Comparison of ENCODE assay signal across 12 cellular contexts in genomic region chr17:16247589-16247984, GRCh38. TPM values are rescaled to one million over a fixed set of nuclear protein-coding genes. Genes with fewer than 3 reads are reported as not detected.
A peak's percentile ranks its signal among the peaks of the same experiment; 100 is the strongest.
DNase-seq lines count a peak whose midpoint lies in the region; ATAC-seq and TF ChIP-seq lines count a peak whose summit lies in the region.
"Had no signal": no experiment of that assay in that cellular context is flagged by ENCODE, and none has a peak within 500 bp of the region (broad histone marks: within the 10 kb centered on the region; RNA-seq: fewer than 3 reads in every experiment).

No MANE protein-coding gene starts in this region.

- H3K4me1 Mint-ChIP-seq in T-cell: peaks cover 0 to 8% (median 6%) of the 10 kb centered on the region in 3 donors
- peaks cover 12% of the 10 kb centered on the region for H3K4me1 Mint-ChIP-seq in GM23338

- H3K4me3 ChIP-seq in Peyer's patch: peak overlapping the region in 1 of 4 donors; percentile 11
- peak overlapping the region; percentile 23 to 33 for H3K4me3 ChIP-seq in duodenal mucosa (ENCODE audit: low read depth in 1 of 2, low read length in 2 of 2)
- H3K4me3 ChIP-seq in mucosa of rectum (ENCODE audit: low read length in 2 of 2): peak overlapping the region; percentile 47 to 60
- H3K4me3 ChIP-seq in GM23338: no peak overlapping the region
- H3K4me3 ChIP-seq: HAP-1 had no signal

- no peak for TF ChIP-seq POLR2A in Peyer's patch (IDR thresholded peaks at IDR 0.05)

- no peak overlapping the region for H3K4me3 Mint-ChIP-seq in T-cell
- no peak overlapping the region for H3K4me3 Mint-ChIP-seq in GM23338
- H3K4me3 Mint-ChIP-seq: CD14-positive monocyte; CD8-positive, alpha-beta T cell had no signal

- H4K20me1 ChIP-seq in GM23338 (replicated peaks; ENCODE audit: insufficient read depth): peaks cover 10% of the 10 kb centered on the region

- H3F3A ChIP-seq in GM23338 (replicated peaks; ENCODE audit: low read depth): no peaks in the 10 kb centered on the region

- no peaks in the 10 kb centered on the region for H3K9me2 ChIP-seq in GM23338 (ENCODE audit: insufficient read depth)

- H3K9me3 Mint-ChIP-seq in T-cell (no peaks in the 10 kb centered on the region), GM23338 (no peaks in the 10 kb centered on the region; the same call in 2 of the 3 replicates)
- H3K9me3 Mint-ChIP-seq: CD14-positive monocyte; CD8-positive, alpha-beta T cell had no signal

- peaks cover 0 to 30% (median 0%) of the 10 kb centered on the region in 4 donors for H3K4me1 ChIP-seq in Peyer's patch
- peaks cover 14 to 32% of the 10 kb centered on the region in 2 donors for H3K4me1 ChIP-seq in duodenal mucosa (ENCODE audit: control insufficient read depth in 1 of 2, insufficient read depth in 2 of 2, low read length in 2 of 2)
- H3K4me1 ChIP-seq in mucosa of rectum (ENCODE audit: control insufficient read depth in 2 of 2, insufficient read depth in 2 of 2, low read length in 2 of 2): peaks cover 9 to 24% of the 10 kb centered on the region in 2 donors
- H3K4me1 ChIP-seq in GM23338 (ENCODE audit: insufficient read depth): peaks cover 10% of the 10 kb centered on the region

- H3K9me3 ChIP-seq in Peyer's patch (no peaks in the 10 kb centered on the region), duodenal mucosa (ENCODE audit: control insufficient read depth in 1 of 2, low read length in 2 of 2) (no peaks in the 10 kb centered on the region), mucosa of rectum (ENCODE audit: control insufficient read depth in 2 of 2, low read length in 2 of 2) (no peaks in the 10 kb centered on the region)
- H3K9me3 ChIP-seq: HAP-1 had no signal

- H3K36me3 Mint-ChIP-seq in T-cell (peaks cover 23% of the 10 kb centered on the region), GM23338 (ENCODE audit: low read depth) (peaks cover 10% of the 10 kb centered on the region; the same call in 2 of the 3 replicates)

- no peak for DNase-seq in Peyer's patch
- DNase-seq in NCI-H82 (lab: John Stamatoyannopoulos, UW): no peak
- DNase-seq in T-cell: no peak
- DNase-seq in GM23338 (ENCODE audit: low spot score): no peak
- DNase-seq: CD8-positive, alpha-beta T cell; COR-L47; DND-41; GDM1 had no signal

- H3K27me3 ChIP-seq in Peyer's patch (no peaks in the 10 kb centered on the region), duodenal mucosa (ENCODE audit: control insufficient read depth in 1 of 2, insufficient read depth in 2 of 2, low read length in 2 of 2) (no peaks in the 10 kb centered on the region), mucosa of rectum (ENCODE audit: control insufficient read depth in 2 of 2, insufficient read depth in 2 of 2, low read length in 2 of 2) (no peaks in the 10 kb centered on the region), GM23338 (ENCODE audit: insufficient read depth) (no peaks in the 10 kb centered on the region)

- H3K36me3 ChIP-seq in Peyer's patch (no peaks in the 10 kb centered on the region), duodenal mucosa (ENCODE audit: control insufficient read depth in 1 of 2, insufficient read depth in 2 of 2, low read length in 2 of 2) (no peaks in the 10 kb centered on the region), mucosa of rectum (ENCODE audit: control insufficient read depth in 2 of 2, insufficient read depth in 2 of 2, low read length in 2 of 2) (no peaks in the 10 kb centered on the region), GM23338 (ENCODE audit: insufficient read depth) (no peaks in the 10 kb centered on the region)
- H3K36me3 ChIP-seq: HAP-1 had no signal

- H3K4me2 ChIP-seq in GM23338: no peak overlapping the region

- ATAC-seq in T-cell (replicated peaks in 1 of 4): no peak
- no peak for ATAC-seq in GM23338
- ATAC-seq: CD8-positive, alpha-beta T cell had no signal

- H3K27ac Mint-ChIP-seq in T-cell: no peak overlapping the region
- no peak overlapping the region for H3K27ac Mint-ChIP-seq in GM23338
- H3K27ac Mint-ChIP-seq: CD8-positive, alpha-beta T cell had no signal

- POLR2A ChIA-PET in T-cell (lab: Charles Lee): no interaction called here

- peak overlapping the region; percentile 34 to 38 for H3K9ac ChIP-seq in duodenal mucosa (ENCODE audit: low read depth in 1 of 2, low read length in 2 of 2)
- H3K9ac ChIP-seq in mucosa of rectum (ENCODE audit: low read depth in 1 of 2, low read length in 2 of 2): peak overlapping the region; percentile 53 to 67

- no peak overlapping the region for H2AFZ ChIP-seq in GM23338

- peak overlapping the region in 3 of 4 donors; percentile 61 to 92 (median 89) for H3K27ac ChIP-seq in Peyer's patch
- peak overlapping the region; percentile 68 for H3K27ac ChIP-seq in duodenal mucosa (ENCODE audit: low read depth, low read length)
- H3K27ac ChIP-seq in mucosa of rectum (ENCODE audit: low read depth in 2 of 2, low read length in 2 of 2): peak overlapping the region; percentile 85 to 95
- no peak overlapping the region for H3K27ac ChIP-seq in GM23338 (ENCODE audit: low read depth)

- TF ChIP-seq CTCF in Peyer's patch (IDR thresholded peaks at IDR 0.05) (no peak), GM23338 (conservative IDR thresholded peaks at IDR 0.05; ENCODE audit: low read depth in 2 of 2) (no peak)

- 0 out of 2 replicates have a peak, but pooled peaks cover 9% of the 10 kb centered on the region for H3K79me2 ChIP-seq in GM23338 (replicated peaks; ENCODE audit: insufficient read depth)

- H3K27me3 Mint-ChIP-seq in T-cell: no peaks in the 10 kb centered on the region
- H3K27me3 Mint-ChIP-seq in GM23338 (ENCODE audit: insufficient read depth, low read depth, poor library complexity): peaks cover 3% of the 10 kb centered on the region

- CTCF ChIA-PET in T-cell (lab: Charles Lee): no interaction called here

TF ChIP-seq in GM23338, 12 proteins besides CTCF, POLR2A, EP300 and RAD21 (continues in another document):
- no peak for TF ChIP-seq ZNF114 (CRISPR knock-in tag; IDR thresholded peaks at IDR 0.05)
- TF ChIP-seq EZH2phosphoT487 (IDR thresholded peaks at IDR 0.05; ENCODE audit: unreplicated experiment): no peak
- TF ChIP-seq JUNB (IDR thresholded peaks at IDR 0.05; ENCODE audit: unreplicated experiment): no peak
- TF ChIP-seq ETS1 (IDR thresholded peaks at IDR 0.05): no peak
- no peak for TF ChIP-seq NANOG (IDR thresholded peaks at IDR 0.05; ENCODE audit: borderline replicate concordance)
- no peak for TF ChIP-seq REST (IDR thresholded peaks at IDR 0.05; ENCODE audit: unreplicated experiment)
- TF ChIP-seq ZNF331 (CRISPR knock-in tag; IDR thresholded peaks at IDR 0.05; ENCODE audit: low read depth): no peak
- no peak for TF ChIP-seq CREB1 (CRISPR knock-in tag; IDR thresholded peaks at IDR 0.05; ENCODE audit: low read depth)

RNA-seq across cellular contexts. Expression of gene PIGL, which starts 30.6 kb away (rescaled TPM):
- 100 to 1,000 TPM in 3 of 4 donors, 10 to 100 TPM in 1; 77.1 to 491 (median 144) TPM for total RNA-seq in Peyer's patch
- total RNA-seq in T-cell: 10 to 100 TPM; 53.9 to 90.2 (median 82.7) TPM
- 47.3 and 70.1 TPM in 2 replicates for total RNA-seq in GM23338 (2014; rRNA removed; shearing (Covaris generic))
- 32.3 and 32.9 TPM in 2 replicates for polyA plus RNA-seq in GM23338 (2016; fragmentation: Nextera tagmentation; extraction: Ambion mirVana)

RNA-seq across cellular contexts. Expression of gene NCOR1, which starts 32.3 kb away (rescaled TPM):
- total RNA-seq in Peyer's patch (100 to 1,000 TPM; 321 to 561 (median 467) TPM), T-cell (100 to 1,000 TPM; 134 to 173 (median 152) TPM)
- 79.3 and 102 TPM in 2 replicates for total RNA-seq in GM23338 (2014; rRNA removed; shearing (Covaris generic))
- polyA plus RNA-seq in GM23338 (2016; fragmentation: Nextera tagmentation; extraction: Ambion mirVana): 93.4 and 132 TPM in 2 replicates
